In the genomic region with DNA sequence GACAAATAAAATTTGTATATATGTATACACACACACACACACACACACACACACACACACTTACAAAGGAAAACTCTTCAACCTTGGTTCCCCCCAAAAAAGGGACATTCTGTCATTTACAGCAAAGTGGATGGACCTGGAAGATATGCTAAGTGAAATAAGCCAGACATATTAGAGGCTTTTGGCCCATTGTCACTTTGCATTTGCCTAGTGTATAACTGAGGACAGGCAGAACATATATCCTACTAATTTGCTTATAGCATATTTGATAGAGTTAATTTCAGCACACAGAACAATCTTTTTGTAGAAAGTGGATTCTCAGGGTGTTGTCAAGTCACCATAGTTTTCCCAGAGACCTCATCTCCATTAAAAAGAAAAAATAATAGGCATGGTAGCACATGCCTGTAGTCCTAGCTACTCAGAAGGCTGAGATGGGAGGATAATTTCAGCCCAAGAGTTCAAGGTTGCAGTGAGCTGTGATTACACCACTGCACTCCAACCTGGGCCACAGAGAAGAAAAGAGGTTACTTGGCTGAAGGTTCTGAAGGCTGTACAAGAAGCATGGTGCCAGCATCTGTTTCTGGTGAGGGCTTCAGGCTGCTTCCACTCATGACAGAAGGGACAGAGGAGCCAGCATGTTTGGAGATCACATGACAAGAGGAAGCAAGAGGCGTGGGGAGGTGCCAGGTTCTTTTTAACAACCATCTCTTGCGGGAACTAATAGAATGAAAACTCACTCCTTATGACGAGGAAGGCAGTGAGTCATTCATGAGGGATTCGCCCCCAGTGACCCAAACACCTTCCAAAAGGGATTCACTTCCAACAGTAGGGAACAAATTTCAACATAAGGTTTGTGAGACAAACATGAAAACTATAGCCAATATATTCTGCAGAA, we compare ENCODE assay signal across 1 cellular context.
TF ChIP-seq lines count a peak whose summit lies in the region.

No MANE protein-coding gene starts in this region.

TF ChIP-seq in H1, 55 proteins besides CTCF, POLR2A, EP300 and RAD21:
- no peak for TF ChIP-seq NANOG (IDR thresholded peaks at IDR 0.05; ENCODE audit: insufficient read depth, low read depth, low read length, poor library complexity, severe bottlenecking)
- no peak for TF ChIP-seq RFX5 (IDR thresholded peaks at IDR 0.05; ENCODE audit: borderline replicate concordance, low read depth, low read length)
- TF ChIP-seq GTF2F1 (IDR thresholded peaks at IDR 0.05; ENCODE audit: borderline replicate concordance, low read depth, low read length): no peak
